In genomic region chr1:209564904-209565303, GRCh38 we compare ENCODE assay signal across 19 cellular contexts.
"Had no signal": no experiment of that assay in that cellular context is flagged by ENCODE, and none has a peak within 500 bp of the region (broad histone marks: within the 10 kb centered on the region; RNA-seq: fewer than 3 reads in every experiment).

No MANE protein-coding gene starts in this region.

- H3K27me3 ChIP-seq: ascending aorta, gastrocnemius medialis, testis, upper lobe of left lung had no signal

- H3K4me1 ChIP-seq: ascending aorta, gastrocnemius medialis, left lung, testis, upper lobe of left lung had no signal

- H3K4me3 ChIP-seq: ascending aorta, gastrocnemius medialis, left lung, sigmoid colon, testis, upper lobe of left lung had no signal

- FAIRE-seq: bronchial epithelial cell, kidney had no signal

- H3K9me3 ChIP-seq: ascending aorta, gastrocnemius medialis, left lung, sigmoid colon, testis, upper lobe of left lung had no signal

- H3K36me3 ChIP-seq: ascending aorta, gastrocnemius medialis, left lung, sigmoid colon, upper lobe of left lung, WERI-Rb-1 had no signal

- DNase-seq: activated CD4-positive, alpha-beta T cell treated with anti-CD3 and anti-CD28 coated beads for 1 hour; activated CD8-positive, alpha-beta memory T cell treated with anti-CD3 and anti-CD28 coated beads for 24 hours; activated gamma-delta T cell; activated T-cell treated with anti-CD3 and anti-CD28 coated beads, Interleukin-2, amount 50 U/mL, for 72 hours; cerebellar nuclear complex; cortex of kidney; gastrocnemius medialis; head of caudate nucleus; kidney; left lung; midbrain; nucleus accumbens; sigmoid colon; stimulated activated CD4-positive, alpha-beta T cell treated with anti-CD3 and anti-CD28 coated beads, Interleukin-4, amount 100 ng/mL, for 4 hours; testis; upper lobe of left lung; WERI-Rb-1 had no signal

- H3K27ac ChIP-seq: ascending aorta, gastrocnemius medialis, left lung, sigmoid colon, testis, upper lobe of left lung, WERI-Rb-1 had no signal
